1 cellular context compared by ENCODE assay signal in the genomic region with DNA sequence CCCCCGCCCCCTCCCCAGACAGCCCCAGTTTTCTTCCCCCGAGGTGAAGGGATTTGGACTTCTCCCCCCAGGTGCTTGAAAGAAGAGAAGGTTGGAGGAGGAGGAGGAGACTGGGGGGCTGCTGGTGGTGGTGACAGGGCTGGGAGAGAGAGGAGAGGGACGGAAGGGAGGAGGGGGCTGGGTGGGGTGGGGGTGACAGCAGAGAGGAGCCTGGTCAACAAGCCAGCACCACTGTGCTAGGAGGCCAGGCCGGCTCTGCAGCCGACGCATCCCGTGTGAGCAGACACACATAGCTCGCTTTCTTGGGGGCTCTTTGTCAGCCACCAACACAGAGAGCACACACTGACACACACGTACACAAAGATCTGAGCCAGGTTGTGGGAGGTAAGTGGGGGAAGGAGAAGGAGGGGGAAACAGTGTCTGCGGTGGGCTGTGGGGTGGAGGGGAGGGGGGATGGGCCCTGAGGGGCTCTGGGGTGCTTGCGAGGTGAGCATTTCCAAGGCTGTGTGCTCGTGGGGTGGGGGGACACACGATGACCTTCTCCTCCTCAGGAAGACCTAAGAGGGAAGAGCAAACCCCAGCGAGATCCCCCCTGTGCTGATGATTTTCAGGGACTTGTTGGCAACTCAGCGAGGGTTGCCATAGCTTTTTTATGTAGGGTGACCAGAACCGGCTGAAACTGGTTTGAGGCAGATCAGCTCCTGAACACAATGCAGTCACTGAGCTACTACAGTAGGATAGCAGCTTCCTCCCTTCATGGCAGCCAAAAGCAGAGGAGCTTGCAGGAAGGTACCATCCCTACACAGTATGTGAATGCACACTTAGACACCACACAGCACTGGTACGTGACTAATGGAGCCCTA.
TF ChIP-seq lines count a peak whose summit lies in the region.

A gene with protein sequence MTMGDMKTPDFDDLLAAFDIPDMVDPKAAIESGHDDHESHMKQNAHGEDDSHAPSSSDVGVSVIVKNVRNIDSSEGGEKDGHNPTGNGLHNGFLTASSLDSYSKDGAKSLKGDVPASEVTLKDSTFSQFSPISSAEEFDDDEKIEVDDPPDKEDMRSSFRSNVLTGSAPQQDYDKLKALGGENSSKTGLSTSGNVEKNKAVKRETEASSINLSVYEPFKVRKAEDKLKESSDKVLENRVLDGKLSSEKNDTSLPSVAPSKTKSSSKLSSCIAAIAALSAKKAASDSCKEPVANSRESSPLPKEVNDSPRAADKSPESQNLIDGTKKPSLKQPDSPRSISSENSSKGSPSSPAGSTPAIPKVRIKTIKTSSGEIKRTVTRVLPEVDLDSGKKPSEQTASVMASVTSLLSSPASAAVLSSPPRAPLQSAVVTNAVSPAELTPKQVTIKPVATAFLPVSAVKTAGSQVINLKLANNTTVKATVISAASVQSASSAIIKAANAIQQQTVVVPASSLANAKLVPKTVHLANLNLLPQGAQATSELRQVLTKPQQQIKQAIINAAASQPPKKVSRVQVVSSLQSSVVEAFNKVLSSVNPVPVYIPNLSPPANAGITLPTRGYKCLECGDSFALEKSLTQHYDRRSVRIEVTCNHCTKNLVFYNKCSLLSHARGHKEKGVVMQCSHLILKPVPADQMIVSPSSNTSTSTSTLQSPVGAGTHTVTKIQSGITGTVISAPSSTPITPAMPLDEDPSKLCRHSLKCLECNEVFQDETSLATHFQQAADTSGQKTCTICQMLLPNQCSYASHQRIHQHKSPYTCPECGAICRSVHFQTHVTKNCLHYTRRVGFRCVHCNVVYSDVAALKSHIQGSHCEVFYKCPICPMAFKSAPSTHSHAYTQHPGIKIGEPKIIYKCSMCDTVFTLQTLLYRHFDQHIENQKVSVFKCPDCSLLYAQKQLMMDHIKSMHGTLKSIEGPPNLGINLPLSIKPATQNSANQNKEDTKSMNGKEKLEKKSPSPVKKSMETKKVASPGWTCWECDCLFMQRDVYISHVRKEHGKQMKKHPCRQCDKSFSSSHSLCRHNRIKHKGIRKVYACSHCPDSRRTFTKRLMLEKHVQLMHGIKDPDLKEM (N-terminal part only) (plus strand): TSS at position 732 of the 863 bp plus-strand sequence. CDS start 53,411 bp downstream, outside the sequence.

TF ChIP-seq in HCT116, 20 proteins besides CTCF, POLR2A, EP300 and RAD21:
- TF ChIP-seq, protein P1, sequence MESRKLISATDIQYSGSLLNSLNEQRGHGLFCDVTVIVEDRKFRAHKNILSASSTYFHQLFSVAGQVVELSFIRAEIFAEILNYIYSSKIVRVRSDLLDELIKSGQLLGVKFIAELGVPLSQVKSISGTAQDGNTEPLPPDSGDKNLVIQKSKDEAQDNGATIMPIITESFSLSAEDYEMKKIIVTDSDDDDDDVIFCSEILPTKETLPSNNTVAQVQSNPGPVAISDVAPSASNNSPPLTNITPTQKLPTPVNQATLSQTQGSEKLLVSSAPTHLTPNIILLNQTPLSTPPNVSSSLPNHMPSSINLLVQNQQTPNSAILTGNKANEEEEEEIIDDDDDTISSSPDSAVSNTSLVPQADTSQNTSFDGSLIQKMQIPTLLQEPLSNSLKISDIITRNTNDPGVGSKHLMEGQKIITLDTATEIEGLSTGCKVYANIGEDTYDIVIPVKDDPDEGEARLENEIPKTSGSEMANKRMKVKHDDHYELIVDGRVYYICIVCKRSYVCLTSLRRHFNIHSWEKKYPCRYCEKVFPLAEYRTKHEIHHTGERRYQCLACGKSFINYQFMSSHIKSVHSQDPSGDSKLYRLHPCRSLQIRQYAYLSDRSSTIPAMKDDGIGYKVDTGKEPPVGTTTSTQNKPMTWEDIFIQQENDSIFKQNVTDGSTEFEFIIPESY (IDR thresholded peaks at IDR 0.05; ENCODE audit: extremely low read depth, insufficient replicate concordance, low read length) = no peak
- TF ChIP-seq CBX3 (IDR thresholded peaks at IDR 0.05; ENCODE audit: low read depth) (no peak), JUND (IDR thresholded peaks at IDR 0.05) (no peak), POLR2AphosphoS5 (IDR thresholded peaks at IDR 0.05; ENCODE audit: low read depth, low read length) (peak; percentile 22; the same call in 1 of the 2 replicates), ZNF274 (IDR thresholded peaks at IDR 0.05; ENCODE audit: low read depth, low read length) (no peak)
